ENCODE assay signal across 22 cellular contexts in genomic region chr1:110982320-110982719, GRCh38. TPM values are rescaled to one million over a fixed set of nuclear protein-coding genes. Genes with fewer than 3 reads are reported as not detected.
DNase-seq lines count a peak whose midpoint lies in the region; ATAC-seq and TF ChIP-seq lines count a peak whose summit lies in the region.
"Had no signal": no experiment of that assay in that cellular context is flagged by ENCODE, and none has a peak within 500 bp of the region (broad histone marks: within the 10 kb centered on the region; RNA-seq: fewer than 3 reads in every experiment).

No MANE protein-coding gene starts in this region.

- H3K36me3 ChIP-seq in CD8-positive, alpha-beta memory T cell (ENCODE audit: insufficient read depth, low read length), result no peaks in the 10 kb centered on the region
- H3K36me3 ChIP-seq: SJSA1 had no signal

- POLR2A ChIA-PET in CD8-positive, alpha-beta memory T cell (lab: Charles Lee), result interaction anchor here (1.0 kb wide), 1 partner anchor 18 kb away, joined by 3 read pairs; no protein-coding TSS in a partner anchor

- H3K4me1 ChIP-seq in CD8-positive, alpha-beta memory T cell (ENCODE audit: insufficient read depth, low read length), result peaks cover 20% of the 10 kb centered on the region
- H3K4me1 ChIP-seq in foreskin keratinocyte, result no peaks in the 10 kb centered on the region
- H3K4me1 ChIP-seq: SJSA1 had no signal

- no peak overlapping the region for H3K4me3 ChIP-seq in CD8-positive, alpha-beta memory T cell (ENCODE audit: low read length)
- H3K4me3 ChIP-seq: GM23338, PC-9, SJSA1 had no signal

- peaks cover 15% of the 10 kb centered on the region for H3K27me3 Mint-ChIP-seq in activated CD8-positive, alpha-beta memory T cell treated with anti-CD3 and anti-CD28 coated beads, Interleukin-2, amount 10 ng/mL, durations not matched to agents 7 days and 5 days
- peaks cover 10 to 27% of the 10 kb centered on the region in 2 donors for H3K27me3 Mint-ChIP-seq in CD8-positive, alpha-beta memory T cell
- H3K27me3 Mint-ChIP-seq in natural killer cell treated with Interleukin-12 subunit alpha and Interleukin-12 subunit beta and Interleukin-15 and Interleukin-18, amount 100 ng/mL, for 72 hours, result peaks cover 7 to 11% of the 10 kb centered on the region in 2 donors
- peaks cover 4% of the 10 kb centered on the region for H3K27me3 Mint-ChIP-seq in mesothelial cell of epicardium (ENCODE audit: low read depth)

- H3K9me3 ChIP-seq in CD8-positive, alpha-beta memory T cell (ENCODE audit: low read length), result peaks cover 8% of the 10 kb centered on the region
- H3K9me3 ChIP-seq: SJSA1 had no signal

- H3K4me1 Mint-ChIP-seq in activated CD8-positive, alpha-beta memory T cell treated with anti-CD3 and anti-CD28 coated beads, Interleukin-2, amount 10 ng/mL, durations not matched to agents 7 days and 5 days, result peaks cover 16% of the 10 kb centered on the region
- peaks cover 24 to 27% (median 25%) of the 10 kb centered on the region in 3 donors for H3K4me1 Mint-ChIP-seq in CD8-positive, alpha-beta memory T cell
- H3K4me1 Mint-ChIP-seq in natural killer cell treated with Interleukin-12 subunit alpha and Interleukin-12 subunit beta and Interleukin-15 and Interleukin-18, amount 100 ng/mL, for 72 hours (ENCODE audit: low read depth in 2 of 2), result peaks cover 15 to 21% of the 10 kb centered on the region in 2 donors
- H3K4me1 Mint-ChIP-seq in mesothelial cell of epicardium, result no peaks in the 10 kb centered on the region
- H3K4me1 Mint-ChIP-seq: GM23338, H9 had no signal

- no peak overlapping the region for H3K27ac ChIP-seq in CD8-positive, alpha-beta memory T cell (ENCODE audit: low read depth, low read length)
- H3K27ac ChIP-seq in foreskin keratinocyte, result no peak overlapping the region
- H3K27ac ChIP-seq: PC-9, SJSA1 had no signal

- peak; percentile 57 for DNase-seq in activated CD8-positive, alpha-beta memory T cell treated with anti-CD3 and anti-CD28 coated beads, Interleukin-2, amount 10 ng/mL, durations not matched to agents 7 days and 5 days
- DNase-seq in activated CD8-positive, alpha-beta memory T cell treated with anti-CD3 and anti-CD28 coated beads, Interleukin-2, amount 50 U/mL, for 4 hours, result no peak
- DNase-seq in CD8-positive, alpha-beta memory T cell, result peak in 3 of 5 donors; percentile 8 to 62 (median 50)
- peak; percentile 14 for DNase-seq in central memory CD4-positive, alpha-beta T cell
- no peak for DNase-seq in natural killer cell treated with Interleukin-12 subunit alpha and Interleukin-12 subunit beta and Interleukin-15 and Interleukin-18, amount 100 ng/mL, for 72 hours (ENCODE audit: low spot score)
- DNase-seq in mesothelial cell of epicardium (ENCODE audit: low spot score in 2 of 2, unreplicated experiment in 2 of 2) (no peak), foreskin keratinocyte (no peak)
- DNase-seq: COR-L47, DMS53, H9, KBM-7, MV-4-11, NCI-H1105, NCI-H1436 treated with DMSO at 0.1 percent for 48 hours, NCI-H1930, NCI-H446, NCI-H524 treated with DMSO at 0.1 percent for 48 hours had no signal

- CTCF ChIA-PET in activated CD8-positive, alpha-beta memory T cell treated with anti-CD3 and anti-CD28 coated beads, Interleukin-2, amount 10 ng/mL, durations not matched to agents 7 days and 5 days (lab: Charles Lee), result interaction anchor here (1.2 kb wide), 1 partner anchor 10 kb away, joined by 5 read pairs; no protein-coding TSS in a partner anchor
- CTCF ChIA-PET in CD8-positive, alpha-beta memory T cell (lab: Charles Lee), result interaction anchor here (0.7 to 1.1 kb wide), 3 partner anchors 10 to 18 kb away, joined by 3 read pairs; partner anchors contain the start of gene LRIF1

- peak; percentile 81 for ATAC-seq in activated CD8-positive, alpha-beta memory T cell treated with anti-CD3 and anti-CD28 coated beads, Interleukin-2, amount 10 ng/mL, durations not matched to agents 7 days and 5 days
- peak; percentile 78 to 81 for ATAC-seq in natural killer cell treated with Interleukin-12 subunit alpha and Interleukin-12 subunit beta and Interleukin-15 and Interleukin-18, amount 100 ng/mL, for 72 hours
- ATAC-seq in foreskin keratinocyte (no peak), GM18909 (IDR thresholded peaks at IDR 0.05; ENCODE audit: poor library complexity, unreplicated experiment) (no peak)
- ATAC-seq: GM23338, Right ventricle myocardium inferior had no signal

- peak overlapping the region; percentile 45 for H3K27ac Mint-ChIP-seq in activated CD8-positive, alpha-beta memory T cell treated with anti-CD3 and anti-CD28 coated beads, Interleukin-2, amount 10 ng/mL, durations not matched to agents 7 days and 5 days
- peak overlapping the region in 7 of 8 donors; percentile 16 to 85 (median 58) for H3K27ac Mint-ChIP-seq in CD8-positive, alpha-beta memory T cell
- H3K27ac Mint-ChIP-seq in natural killer cell treated with Interleukin-12 subunit alpha and Interleukin-12 subunit beta and Interleukin-15 and Interleukin-18, amount 100 ng/mL, for 72 hours, result peak overlapping the region in 1 of 2 donors; percentile 1
- H3K27ac Mint-ChIP-seq in mesothelial cell of epicardium, result no peak overlapping the region
- H3K27ac Mint-ChIP-seq: GM23338, H9 had no signal

- no peak overlapping the region for H3K4me3 Mint-ChIP-seq in activated CD8-positive, alpha-beta memory T cell treated with anti-CD3 and anti-CD28 coated beads, Interleukin-2, amount 10 ng/mL, durations not matched to agents 7 days and 5 days
- peak overlapping the region; percentile 1 to 79 (median 54) for H3K4me3 Mint-ChIP-seq in CD8-positive, alpha-beta memory T cell
- peak overlapping the region; percentile 7 for H3K4me3 Mint-ChIP-seq in natural killer cell treated with Interleukin-12 subunit alpha and Interleukin-12 subunit beta and Interleukin-15 and Interleukin-18, amount 100 ng/mL, for 72 hours
- H3K4me3 Mint-ChIP-seq in mesothelial cell of epicardium, result no peak overlapping the region
- H3K4me3 Mint-ChIP-seq: GM23338, H9 had no signal

- peaks cover 4% of the 10 kb centered on the region for H3K9me3 Mint-ChIP-seq in activated CD8-positive, alpha-beta memory T cell treated with anti-CD3 and anti-CD28 coated beads, Interleukin-2, amount 10 ng/mL, durations not matched to agents 7 days and 5 days (ENCODE audit: low read depth)
- H3K9me3 Mint-ChIP-seq in CD8-positive, alpha-beta memory T cell, result peaks cover 11 to 20% (median 19%) of the 10 kb centered on the region in 5 donors
- peaks cover 11% of the 10 kb centered on the region for H3K9me3 Mint-ChIP-seq in natural killer cell treated with Interleukin-12 subunit alpha and Interleukin-12 subunit beta and Interleukin-15 and Interleukin-18, amount 100 ng/mL, for 72 hours
- peaks cover 43% of the 10 kb centered on the region for H3K9me3 Mint-ChIP-seq in mesothelial cell of epicardium

- H3K36me3 Mint-ChIP-seq in activated CD8-positive, alpha-beta memory T cell treated with anti-CD3 and anti-CD28 coated beads, Interleukin-2, amount 10 ng/mL, durations not matched to agents 7 days and 5 days, result peaks cover 5% of the 10 kb centered on the region
- H3K36me3 Mint-ChIP-seq in CD8-positive, alpha-beta memory T cell, result peaks cover 0 to 54% (median 5%) of the 10 kb centered on the region in 3 donors
- H3K36me3 Mint-ChIP-seq in natural killer cell treated with Interleukin-12 subunit alpha and Interleukin-12 subunit beta and Interleukin-15 and Interleukin-18, amount 100 ng/mL, for 72 hours, result peaks cover 7% of the 10 kb centered on the region
- no peaks in the 10 kb centered on the region for H3K36me3 Mint-ChIP-seq in mesothelial cell of epicardium

- TF ChIP-seq CTCF in mesothelial cell of epicardium (IDR thresholded peaks at IDR 0.05; ENCODE audit: unreplicated experiment) (no peak), foreskin keratinocyte (conservative IDR thresholded peaks at IDR 0.05) (no peak)

- peaks cover 6% of the 10 kb centered on the region for H3K27me3 ChIP-seq in CD8-positive, alpha-beta memory T cell (ENCODE audit: insufficient read depth, low read length, poor library complexity, severe bottlenecking)
- no peaks in the 10 kb centered on the region for H3K27me3 ChIP-seq in foreskin keratinocyte
- H3K27me3 ChIP-seq: SJSA1 had no signal

RNA-seq across cellular contexts. Expression of gene LRIF1, which starts 18.6 kb away (rescaled TPM):
- total RNA-seq in activated CD8-positive, alpha-beta memory T cell treated with anti-CD3 and anti-CD28 coated beads, Interleukin-2, amount 10 ng/mL, durations not matched to agents 7 days and 5 days, result 10 to 100 TPM; 20.7 to 21.3 TPM
- 10 to 100 TPM; 14.1 to 15.6 TPM for total RNA-seq in CD8-positive, alpha-beta memory T cell
- 30.2 TPM for polyA plus RNA-seq in CD8-positive, alpha-beta memory T cell
- 10 to 100 TPM; 15.5 to 21.0 TPM for total RNA-seq in natural killer cell treated with Interleukin-12 subunit alpha and Interleukin-12 subunit beta and Interleukin-15 and Interleukin-18, amount 100 ng/mL, for 72 hours
- total RNA-seq in mesothelial cell of epicardium, result 7.8 to 7.9 TPM (median 7.8 TPM) in 3 replicates
- 15.4 and 16.3 TPM in 2 replicates for total RNA-seq in foreskin keratinocyte
- 7.0 and 8.4 TPM in 2 replicates for polyA plus RNA-seq in foreskin keratinocyte

Comparison
In these comparisons a context has a peak if more than half of its experiments do, and no peak if none do; other contexts are left out.
1. DNase-seq: peak in activated CD8-positive, alpha-beta memory T cell treated with anti-CD3 and anti-CD28 coated beads, Interleukin-2, amount 10 ng/mL, durations not matched to agents 7 days and 5 days (single experiment), CD8-positive, alpha-beta memory T cell (3 of 5) and central memory CD4-positive, alpha-beta T cell (single experiment); none in activated CD8-positive, alpha-beta memory T cell treated with anti-CD3 and anti-CD28 coated beads, Interleukin-2, amount 50 U/mL, for 4 hours (single experiment), natural killer cell treated with Interleukin-12 subunit alpha and Interleukin-12 subunit beta and Interleukin-15 and Interleukin-18, amount 100 ng/mL, for 72 hours (single experiment), mesothelial cell of epicardium (0 of 2) and foreskin keratinocyte (0 of 2).
2. ATAC-seq: peak in activated CD8-positive, alpha-beta memory T cell treated with anti-CD3 and anti-CD28 coated beads, Interleukin-2, amount 10 ng/mL, durations not matched to agents 7 days and 5 days (single experiment) and natural killer cell treated with Interleukin-12 subunit alpha and Interleukin-12 subunit beta and Interleukin-15 and Interleukin-18, amount 100 ng/mL, for 72 hours (2 of 2); none in foreskin keratinocyte (single experiment) and GM18909 (single experiment).
3. H3K4me3 Mint-ChIP-seq: peak in CD8-positive, alpha-beta memory T cell (7 of 7) and natural killer cell treated with Interleukin-12 subunit alpha and Interleukin-12 subunit beta and Interleukin-15 and Interleukin-18, amount 100 ng/mL, for 72 hours (single experiment); none in activated CD8-positive, alpha-beta memory T cell treated with anti-CD3 and anti-CD28 coated beads, Interleukin-2, amount 10 ng/mL, durations not matched to agents 7 days and 5 days (single experiment) and mesothelial cell of epicardium (single experiment).